ENCODE assay signal across 9 cellular contexts in the genomic region with DNA sequence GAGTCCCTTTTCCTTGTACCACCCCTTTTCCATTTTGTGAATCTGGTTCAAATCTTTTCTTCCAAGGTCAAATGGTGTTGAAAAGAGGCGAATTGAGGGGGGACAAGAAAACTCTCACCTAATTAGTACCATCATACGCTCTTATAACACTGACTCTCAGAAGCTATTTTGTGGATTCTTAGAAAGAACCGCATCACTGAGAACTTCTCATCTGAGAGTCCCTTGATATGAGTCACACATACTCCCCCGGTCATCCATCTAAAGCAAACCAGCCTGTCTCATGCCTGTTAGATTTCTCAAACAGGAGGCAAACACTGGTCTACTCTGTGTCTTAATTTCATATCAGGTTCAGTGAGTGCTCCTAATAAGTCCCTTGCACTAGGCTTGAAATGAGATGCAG.
DNase-seq lines count a peak whose midpoint lies in the region; ATAC-seq and TF ChIP-seq lines count a peak whose summit lies in the region.
"Had no signal": no experiment of that assay in that cellular context is flagged by ENCODE, and none has a peak within 500 bp of the region (broad histone marks: within the 10 kb centered on the region; RNA-seq: fewer than 3 reads in every experiment).

No MANE protein-coding gene starts in this region.

- H3K27ac Mint-ChIP-seq in activated naive CD4-positive, alpha-beta T cell treated with anti-CD3 and anti-CD28 coated beads for 36 hours: no peak overlapping the region

- intact Hi-C loops in activated naive CD4-positive, alpha-beta T cell treated with anti-CD3 and anti-CD28 coated beads for 36 hours (cut with micrococcal nuclease): no loop called here

- H3K36me3 Mint-ChIP-seq in activated naive CD4-positive, alpha-beta T cell treated with anti-CD3 and anti-CD28 coated beads for 36 hours (ENCODE audit: low read depth): no peaks in the 10 kb centered on the region

- CTCF ChIA-PET in activated naive CD4-positive, alpha-beta T cell treated with anti-CD3 and anti-CD28 coated beads for 36 hours (lab: Charles Lee): no interaction called here

- H3K4me3 Mint-ChIP-seq in activated naive CD4-positive, alpha-beta T cell treated with anti-CD3 and anti-CD28 coated beads for 36 hours: no peak overlapping the region

- no peak overlapping the region for H3K4me3 ChIP-seq in GM12865 (ENCODE audit: low read depth, low read length)
- H3K4me3 ChIP-seq: skin epidermis had no signal

- no peaks in the 10 kb centered on the region for H3K4me1 Mint-ChIP-seq in activated naive CD4-positive, alpha-beta T cell treated with anti-CD3 and anti-CD28 coated beads for 36 hours (ENCODE audit: low read depth)

- ATAC-seq in GM21786 (IDR thresholded peaks at IDR 0.05; ENCODE audit: unreplicated experiment): peak; percentile 96
- ATAC-seq in GM19467 (IDR thresholded peaks at IDR 0.05; ENCODE audit: unreplicated experiment): no peak

- peak; percentile 79 for DNase-seq in GM12865 (ENCODE audit: low read depth)
- DNase-seq in HT1080 (ENCODE audit: low read depth): peak; percentile 74
- DNase-seq in glomerular visceral epithelial cell (ENCODE audit: extremely low spot score): peak; percentile 61
- no peak for DNase-seq in NCI-H446 (lab: John Stamatoyannopoulos, UW)
- no peak for DNase-seq in COR-L47 (lab: John Stamatoyannopoulos, UW)
- DNase-seq in activated naive CD4-positive, alpha-beta T cell treated with anti-CD3 and anti-CD28 coated beads for 36 hours: no peak

- H3K9me3 Mint-ChIP-seq in activated naive CD4-positive, alpha-beta T cell treated with anti-CD3 and anti-CD28 coated beads for 36 hours: no peaks in the 10 kb centered on the region

- no peak for TF ChIP-seq CTCF in GM12865 (IDR thresholded peaks at IDR 0.05; ENCODE audit: insufficient read depth, low read depth, low read length, missing control alignments)

- H3K27me3 Mint-ChIP-seq in activated naive CD4-positive, alpha-beta T cell treated with anti-CD3 and anti-CD28 coated beads for 36 hours (ENCODE audit: low read depth): peaks cover 8% of the 10 kb centered on the region

Comparison
In these comparisons a context has a peak if more than half of its experiments do, and no peak if none do; other contexts are left out.
1. DNase-seq: peak in GM12865 (single experiment), HT1080 (single experiment) and glomerular visceral epithelial cell (single experiment); none in NCI-H446 (0 of 2), COR-L47 (single experiment) and activated naive CD4-positive, alpha-beta T cell treated with anti-CD3 and anti-CD28 coated beads for 36 hours (single experiment).